17 cellular contexts compared by ENCODE assay signal in the genomic region with DNA sequence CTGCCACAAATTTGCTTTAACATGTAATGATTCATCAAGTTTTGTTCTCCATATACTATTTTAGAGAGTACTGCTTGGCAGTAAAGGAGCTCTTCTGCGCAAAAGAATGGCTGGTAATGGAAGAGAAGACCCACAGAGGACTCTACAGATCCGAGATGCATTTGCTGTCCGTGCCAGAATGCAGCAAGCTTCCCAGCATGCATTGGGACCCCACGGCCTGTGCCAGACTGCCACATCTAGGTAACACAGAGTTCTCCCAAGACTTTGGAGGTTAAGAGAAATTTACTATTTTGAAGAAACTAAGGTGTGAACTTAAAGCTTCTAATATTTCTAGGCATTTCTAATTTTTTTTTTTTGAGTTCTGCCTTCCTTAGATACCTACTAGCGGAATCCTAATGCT.
"Had no signal": no experiment of that assay in that cellular context is flagged by ENCODE, and none has a peak within 500 bp of the region (broad histone marks: within the 10 kb centered on the region; RNA-seq: fewer than 3 reads in every experiment).

No MANE protein-coding gene starts in this region.

- H3K9me3 ChIP-seq: esophagus muscularis mucosa, gastrocnemius medialis, heart right ventricle, right atrium auricular region, stomach, thyroid gland, upper lobe of left lung, uterus had no signal

- H3K4me1 ChIP-seq: gastrocnemius medialis, right atrium auricular region, upper lobe of left lung had no signal

- H3K27ac ChIP-seq: epithelial cell of prostate, esophagus muscularis mucosa, gastrocnemius medialis, heart right ventricle, right atrium auricular region, stomach, thyroid gland, upper lobe of left lung had no signal

- ATAC-seq: effector memory CD8-positive, alpha-beta T cell; gastrocnemius medialis; heart right ventricle; left lobe of liver; natural killer cell treated with Interleukin-12 subunit alpha and Interleukin-12 subunit beta and Interleukin-15 and Interleukin-18, amount 100 ng/mL, for 72 hours had no signal

- DNase-seq: cortex of kidney; effector memory CD8-positive, alpha-beta T cell; gastrocnemius medialis; heart right ventricle; mammary epithelial cell; small intestine; stimulated activated CD4-positive, alpha-beta T cell treated with anti-CD3 and anti-CD28 coated beads, Interleukin-12 subunit alpha, Interleukin-12 subunit beta, amount 100 ng/mL, for 4 hours; stimulated activated naive CD4-positive, alpha-beta T cell; stomach; thyroid gland; upper lobe of left lung; uterus had no signal

- H3K36me3 ChIP-seq: esophagus muscularis mucosa, gastrocnemius medialis, heart right ventricle, right atrium auricular region, stomach, thyroid gland, upper lobe of left lung, uterus had no signal

- H3K27me3 ChIP-seq: esophagus muscularis mucosa, gastrocnemius medialis, heart right ventricle, right atrium auricular region, stomach, thyroid gland, upper lobe of left lung, uterus had no signal

- H3K4me3 ChIP-seq: esophagus muscularis mucosa, gastrocnemius medialis, heart right ventricle, right atrium auricular region, stomach, thyroid gland, upper lobe of left lung, uterus had no signal
